In genomic region chr10:78301481-78301880, GRCh38 we compare ENCODE assay signal across 1 cellular context.
TF ChIP-seq lines count a peak whose summit lies in the region.

No MANE protein-coding gene starts in this region.

TF ChIP-seq in GM23338, 12 proteins besides CTCF, POLR2A, EP300 and RAD21:
- no peak for TF ChIP-seq JUNB (IDR thresholded peaks at IDR 0.05; ENCODE audit: unreplicated experiment)
- no peak for TF ChIP-seq EZH2 (IDR thresholded peaks at IDR 0.05; ENCODE audit: low read depth, unreplicated experiment)
- TF ChIP-seq STAT1 (IDR thresholded peaks at IDR 0.05; ENCODE audit: unreplicated experiment) = no peak
- TF ChIP-seq, protein P1, sequence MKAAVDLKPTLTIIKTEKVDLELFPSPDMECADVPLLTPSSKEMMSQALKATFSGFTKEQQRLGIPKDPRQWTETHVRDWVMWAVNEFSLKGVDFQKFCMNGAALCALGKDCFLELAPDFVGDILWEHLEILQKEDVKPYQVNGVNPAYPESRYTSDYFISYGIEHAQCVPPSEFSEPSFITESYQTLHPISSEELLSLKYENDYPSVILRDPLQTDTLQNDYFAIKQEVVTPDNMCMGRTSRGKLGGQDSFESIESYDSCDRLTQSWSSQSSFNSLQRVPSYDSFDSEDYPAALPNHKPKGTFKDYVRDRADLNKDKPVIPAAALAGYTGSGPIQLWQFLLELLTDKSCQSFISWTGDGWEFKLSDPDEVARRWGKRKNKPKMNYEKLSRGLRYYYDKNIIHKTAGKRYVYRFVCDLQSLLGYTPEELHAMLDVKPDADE (IDR thresholded peaks at IDR 0.05) = no peak
- TF ChIP-seq ZNF114 (CRISPR knock-in tag; IDR thresholded peaks at IDR 0.05) = no peak
- TF ChIP-seq POLR2AphosphoS5 (IDR thresholded peaks at IDR 0.05; ENCODE audit: low read depth) = no peak
- no peak for TF ChIP-seq EZH2phosphoT487 (IDR thresholded peaks at IDR 0.05; ENCODE audit: unreplicated experiment)
- TF ChIP-seq, protein P2, sequence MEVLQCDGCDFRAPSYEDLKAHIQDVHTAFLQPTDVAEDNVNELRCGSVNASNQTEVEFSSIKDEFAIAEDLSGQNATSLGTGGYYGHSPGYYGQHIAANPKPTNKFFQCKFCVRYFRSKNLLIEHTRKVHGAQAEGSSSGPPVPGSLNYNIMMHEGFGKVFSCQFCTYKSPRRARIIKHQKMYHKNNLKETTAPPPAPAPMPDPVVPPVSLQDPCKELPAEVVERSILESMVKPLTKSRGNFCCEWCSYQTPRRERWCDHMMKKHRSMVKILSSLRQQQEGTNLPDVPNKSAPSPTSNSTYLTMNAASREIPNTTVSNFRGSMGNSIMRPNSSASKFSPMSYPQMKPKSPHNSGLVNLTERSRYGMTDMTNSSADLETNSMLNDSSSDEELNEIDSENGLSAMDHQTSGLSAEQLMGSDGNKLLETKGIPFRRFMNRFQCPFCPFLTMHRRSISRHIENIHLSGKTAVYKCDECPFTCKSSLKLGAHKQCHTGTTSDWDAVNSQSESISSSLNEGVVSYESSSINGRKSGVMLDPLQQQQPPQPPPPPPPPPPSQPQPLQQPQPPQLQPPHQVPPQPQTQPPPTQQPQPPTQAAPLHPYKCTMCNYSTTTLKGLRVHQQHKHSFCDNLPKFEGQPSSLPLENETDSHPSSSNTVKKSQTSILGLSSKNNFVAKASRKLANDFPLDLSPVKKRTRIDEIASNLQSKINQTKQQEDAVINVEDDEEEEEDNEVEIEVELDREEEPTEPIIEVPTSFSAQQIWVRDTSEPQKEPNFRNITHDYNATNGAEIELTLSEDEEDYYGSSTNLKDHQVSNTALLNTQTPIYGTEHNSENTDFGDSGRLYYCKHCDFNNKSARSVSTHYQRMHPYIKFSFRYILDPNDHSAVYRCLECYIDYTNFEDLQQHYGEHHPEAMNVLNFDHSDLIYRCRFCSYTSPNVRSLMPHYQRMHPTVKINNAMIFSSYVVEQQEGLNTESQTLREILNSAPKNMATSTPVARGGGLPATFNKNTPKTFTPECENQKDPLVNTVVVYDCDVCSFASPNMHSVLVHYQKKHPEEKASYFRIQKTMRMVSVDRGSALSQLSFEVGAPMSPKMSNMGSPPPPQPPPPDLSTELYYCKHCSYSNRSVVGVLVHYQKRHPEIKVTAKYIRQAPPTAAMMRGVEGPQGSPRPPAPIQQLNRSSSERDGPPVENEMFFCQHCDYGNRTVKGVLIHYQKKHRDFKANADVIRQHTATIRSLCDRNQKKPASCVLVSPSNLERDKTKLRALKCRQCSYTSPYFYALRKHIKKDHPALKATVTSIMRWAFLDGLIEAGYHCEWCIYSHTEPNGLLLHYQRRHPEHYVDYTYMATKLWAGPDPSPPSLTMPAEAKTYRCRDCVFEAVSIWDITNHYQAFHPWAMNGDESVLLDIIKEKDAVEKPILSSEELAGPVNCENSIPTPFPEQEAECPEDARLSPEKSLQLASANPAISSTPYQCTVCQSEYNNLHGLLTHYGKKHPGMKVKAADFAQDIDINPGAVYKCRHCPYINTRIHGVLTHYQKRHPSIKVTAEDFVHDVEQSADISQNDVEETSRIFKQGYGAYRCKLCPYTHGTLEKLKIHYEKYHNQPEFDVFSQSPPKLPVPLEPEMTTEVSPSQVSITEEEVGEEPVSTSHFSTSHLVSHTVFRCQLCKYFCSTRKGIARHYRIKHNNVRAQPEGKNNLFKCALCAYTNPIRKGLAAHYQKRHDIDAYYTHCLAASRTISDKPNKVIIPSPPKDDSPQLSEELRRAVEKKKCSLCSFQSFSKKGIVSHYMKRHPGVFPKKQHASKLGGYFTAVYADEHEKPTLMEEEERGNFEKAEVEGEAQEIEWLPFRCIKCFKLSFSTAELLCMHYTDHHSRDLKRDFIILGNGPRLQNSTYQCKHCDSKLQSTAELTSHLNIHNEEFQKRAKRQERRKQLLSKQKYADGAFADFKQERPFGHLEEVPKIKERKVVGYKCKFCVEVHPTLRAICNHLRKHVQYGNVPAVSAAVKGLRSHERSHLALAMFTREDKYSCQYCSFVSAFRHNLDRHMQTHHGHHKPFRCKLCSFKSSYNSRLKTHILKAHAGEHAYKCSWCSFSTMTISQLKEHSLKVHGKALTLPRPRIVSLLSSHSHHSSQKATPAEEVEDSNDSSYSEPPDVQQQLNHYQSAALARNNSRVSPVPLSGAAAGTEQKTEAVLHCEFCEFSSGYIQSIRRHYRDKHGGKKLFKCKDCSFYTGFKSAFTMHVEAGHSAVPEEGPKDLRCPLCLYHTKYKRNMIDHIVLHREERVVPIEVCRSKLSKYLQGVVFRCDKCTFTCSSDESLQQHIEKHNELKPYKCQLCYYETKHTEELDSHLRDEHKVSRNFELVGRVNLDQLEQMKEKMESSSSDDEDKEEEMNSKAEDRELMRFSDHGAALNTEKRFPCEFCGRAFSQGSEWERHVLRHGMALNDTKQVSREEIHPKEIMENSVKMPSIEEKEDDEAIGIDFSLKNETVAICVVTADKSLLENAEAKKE (CRISPR knock-in tag; IDR thresholded peaks at IDR 0.05) = no peak
- TF ChIP-seq ZNF331 (CRISPR knock-in tag; IDR thresholded peaks at IDR 0.05; ENCODE audit: low read depth) = no peak
- TF ChIP-seq NANOG (IDR thresholded peaks at IDR 0.05; ENCODE audit: borderline replicate concordance) = no peak
